ENCODE assay signal across 23 cellular contexts in the genomic region with DNA sequence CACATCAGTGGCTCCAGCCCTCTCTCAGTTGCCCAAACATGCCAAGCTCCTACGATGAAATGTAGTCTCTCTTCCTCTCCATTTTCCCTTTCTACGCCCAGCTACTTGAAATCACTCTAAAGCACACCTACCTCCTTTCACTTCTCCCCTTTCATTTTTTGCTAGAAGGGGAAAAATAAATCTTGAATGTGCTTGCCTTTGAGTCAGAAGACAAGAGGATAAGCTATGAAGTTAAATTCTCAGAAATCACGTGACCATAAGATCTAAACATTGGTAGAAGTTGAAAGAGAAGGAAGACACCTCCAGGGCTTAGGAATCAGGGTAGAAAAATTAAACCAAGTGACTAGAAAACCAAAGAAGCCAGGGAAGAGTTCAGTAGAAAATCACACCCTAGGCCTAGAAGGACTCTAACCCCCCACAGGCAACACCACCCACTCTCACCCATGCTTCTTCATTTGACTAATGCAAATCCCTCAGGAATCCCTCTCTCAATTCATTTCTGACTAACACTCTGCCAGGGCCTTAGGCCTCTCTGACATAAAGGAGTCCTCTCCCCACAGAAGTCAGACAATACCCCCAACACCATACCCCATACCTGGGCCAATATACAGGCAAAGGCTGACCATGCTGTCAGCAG.
DNase-seq lines count a peak whose midpoint lies in the region; ATAC-seq and TF ChIP-seq lines count a peak whose summit lies in the region.
"Had no signal": no experiment of that assay in that cellular context is flagged by ENCODE, and none has a peak within 500 bp of the region (broad histone marks: within the 10 kb centered on the region; RNA-seq: fewer than 3 reads in every experiment).

No MANE protein-coding gene starts in this region.

- H3K4me1 ChIP-seq in OCI-LY3 (ENCODE audit: low read length): peaks cover 10% of the 10 kb centered on the region
- no peaks in the 10 kb centered on the region for H3K4me1 ChIP-seq in foreskin keratinocyte
- H3K4me1 ChIP-seq: psoas muscle, vagina had no signal

- DNase-seq in activated CD4-positive, alpha-beta T cell treated with anti-CD3 and anti-CD28 coated beads, Interleukin-2, amount 10 ng/mL, durations not matched to agents 7 days and 5 days: no peak
- DNase-seq in activated CD4-positive, alpha-beta T cell treated with anti-CD3 and anti-CD28 coated beads for 4 hours: no peak
- DNase-seq in activated naive CD8-positive, alpha-beta T cell treated with anti-CD3 and anti-CD28 coated beads for 36 hours: no peak
- DNase-seq in progenitor cell of endocrine pancreas (ENCODE audit: low spot score, unreplicated experiment): no peak
- no peak for DNase-seq in HT-29 (ENCODE audit: low spot score)
- no peak for DNase-seq in nucleus accumbens (lab: John Stamatoyannopoulos, UW)
- no peak for DNase-seq in foreskin keratinocyte
- DNase-seq: brain microvascular endothelial cell, DMS 273 treated with DMSO at 0.1 percent for 48 hours, H7, NCI-H1694, NCI-H774, nephron progenitor cell, PC-9, psoas muscle, SIG-M5, substantia nigra had no signal

- H3K27me3 ChIP-seq in OCI-LY3 (ENCODE audit: low read depth, low read length) (no peaks in the 10 kb centered on the region), foreskin keratinocyte (no peaks in the 10 kb centered on the region)
- H3K27me3 ChIP-seq: brain microvascular endothelial cell, vagina had no signal

- no peaks in the 10 kb centered on the region for H3K27me3 Mint-ChIP-seq in activated CD4-positive, alpha-beta T cell treated with anti-CD3 and anti-CD28 coated beads, Interleukin-2, amount 10 ng/mL, durations not matched to agents 7 days and 5 days
- no peaks in the 10 kb centered on the region for H3K27me3 Mint-ChIP-seq in activated naive CD8-positive, alpha-beta T cell treated with anti-CD3 and anti-CD28 coated beads for 36 hours
- H3K27me3 Mint-ChIP-seq in progenitor cell of endocrine pancreas: no peaks in the 10 kb centered on the region

- no peak overlapping the region for H3K9ac ChIP-seq in OCI-LY3 (ENCODE audit: low read length)

- H2AFZ ChIP-seq in OCI-LY3 (ENCODE audit: low read depth, low read length): no peak overlapping the region
- H2AFZ ChIP-seq: PC-9 had no signal

- H3K4me3 Mint-ChIP-seq in activated CD4-positive, alpha-beta T cell treated with anti-CD3 and anti-CD28 coated beads, Interleukin-2, amount 10 ng/mL, durations not matched to agents 7 days and 5 days: peak overlapping the region; percentile 13
- peak overlapping the region; percentile 60 for H3K4me3 Mint-ChIP-seq in activated naive CD8-positive, alpha-beta T cell treated with anti-CD3 and anti-CD28 coated beads for 36 hours
- H3K4me3 Mint-ChIP-seq in progenitor cell of endocrine pancreas (ENCODE audit: low read depth): no peak overlapping the region
- H3K4me3 Mint-ChIP-seq: nephron progenitor cell had no signal

- peak overlapping the region; percentile 94 for H3K27ac Mint-ChIP-seq in activated CD4-positive, alpha-beta T cell treated with anti-CD3 and anti-CD28 coated beads, Interleukin-2, amount 10 ng/mL, durations not matched to agents 7 days and 5 days
- H3K27ac Mint-ChIP-seq in activated naive CD8-positive, alpha-beta T cell treated with anti-CD3 and anti-CD28 coated beads for 36 hours: peak overlapping the region; percentile 96
- peak overlapping the region; percentile 0 for H3K27ac Mint-ChIP-seq in progenitor cell of endocrine pancreas
- H3K27ac Mint-ChIP-seq: nephron progenitor cell had no signal

- H3K9me3 ChIP-seq in OCI-LY3 (ENCODE audit: insufficient read depth, low read length): no peaks in the 10 kb centered on the region
- H3K9me3 ChIP-seq: A549, psoas muscle, vagina had no signal

- peaks cover 68% of the 10 kb centered on the region for H3K4me1 Mint-ChIP-seq in activated CD4-positive, alpha-beta T cell treated with anti-CD3 and anti-CD28 coated beads, Interleukin-2, amount 10 ng/mL, durations not matched to agents 7 days and 5 days
- peaks cover 78% of the 10 kb centered on the region for H3K4me1 Mint-ChIP-seq in activated naive CD8-positive, alpha-beta T cell treated with anti-CD3 and anti-CD28 coated beads for 36 hours
- H3K4me1 Mint-ChIP-seq in progenitor cell of endocrine pancreas (ENCODE audit: low read depth): peaks cover 29% of the 10 kb centered on the region

- H3K4me2 ChIP-seq in OCI-LY3 (ENCODE audit: low read length): peak overlapping the region; percentile 29; the same call in 1 of the 2 replicates
- H3K4me2 ChIP-seq: A549, PC-9 had no signal

- H3K4me3 ChIP-seq in OCI-LY3 (ENCODE audit: low read length): no peak overlapping the region
- H3K4me3 ChIP-seq: A549, coronary artery, PC-9, psoas muscle, skin epidermis, vagina had no signal

- H4K20me1 ChIP-seq in OCI-LY3 (ENCODE audit: insufficient read depth, low read length): no peaks in the 10 kb centered on the region; the same call in 1 of the 2 replicates

- no peaks in the 10 kb centered on the region for H3K36me3 ChIP-seq in OCI-LY3 (replicated peaks; ENCODE audit: low read depth, low read length)
- H3K36me3 ChIP-seq: brain microvascular endothelial cell, vagina had no signal

- peaks cover 29% of the 10 kb centered on the region for H3K36me3 Mint-ChIP-seq in activated CD4-positive, alpha-beta T cell treated with anti-CD3 and anti-CD28 coated beads, Interleukin-2, amount 10 ng/mL, durations not matched to agents 7 days and 5 days (ENCODE audit: low read depth)
- peaks cover 29% of the 10 kb centered on the region for H3K36me3 Mint-ChIP-seq in activated naive CD8-positive, alpha-beta T cell treated with anti-CD3 and anti-CD28 coated beads for 36 hours
- H3K36me3 Mint-ChIP-seq in progenitor cell of endocrine pancreas (ENCODE audit: insufficient read depth): peaks cover 11% of the 10 kb centered on the region

- no peak for ATAC-seq in foreskin keratinocyte
- ATAC-seq: A549, psoas muscle had no signal

- no peak overlapping the region for H3K27ac ChIP-seq in OCI-LY3 (ENCODE audit: low read length)
- H3K27ac ChIP-seq in foreskin keratinocyte: no peak overlapping the region
- H3K27ac ChIP-seq: A549, brain microvascular endothelial cell, coronary artery, epithelial cell of prostate, PC-9, psoas muscle, skin epidermis, vagina had no signal

- CTCF ChIA-PET in activated CD4-positive, alpha-beta T cell treated with anti-CD3 and anti-CD28 coated beads, Interleukin-2, amount 10 ng/mL, durations not matched to agents 7 days and 5 days (lab: Charles Lee): interaction anchor here (0.8 to 1.7 kb wide), 6 partner anchors 10 to 165 kb away, joined by 3 to 4 read pairs (median 3); no protein-coding TSS in a partner anchor

- H3K79me2 ChIP-seq in OCI-LY3 (ENCODE audit: low read length): no peaks in the 10 kb centered on the region

- H3K9me3 Mint-ChIP-seq in activated CD4-positive, alpha-beta T cell treated with anti-CD3 and anti-CD28 coated beads, Interleukin-2, amount 10 ng/mL, durations not matched to agents 7 days and 5 days: peaks cover 3% of the 10 kb centered on the region
- H3K9me3 Mint-ChIP-seq in activated naive CD8-positive, alpha-beta T cell treated with anti-CD3 and anti-CD28 coated beads for 36 hours: peaks cover 18% of the 10 kb centered on the region
- peaks cover 7% of the 10 kb centered on the region for H3K9me3 Mint-ChIP-seq in progenitor cell of endocrine pancreas (ENCODE audit: low read depth)
- H3K9me3 Mint-ChIP-seq: nephron progenitor cell had no signal

- TF ChIP-seq CTCF in OCI-LY3 (IDR thresholded peaks at IDR 0.05; ENCODE audit: low read depth, low read length) (no peak), progenitor cell of endocrine pancreas (IDR thresholded peaks at IDR 0.05; ENCODE audit: unreplicated experiment) (no peak), foreskin keratinocyte (conservative IDR thresholded peaks at IDR 0.05) (no peak)

- POLR2A ChIA-PET in activated CD4-positive, alpha-beta T cell treated with anti-CD3 and anti-CD28 coated beads, Interleukin-2, amount 10 ng/mL, durations not matched to agents 7 days and 5 days (lab: Charles Lee): no interaction called here

Comparison
In these comparisons a context has a peak if more than half of its experiments do, and no peak if none do; other contexts are left out.
1. H3K27ac Mint-ChIP-seq: peak in every context shown above with its lines; median percentile 96 in activated naive CD8-positive, alpha-beta T cell treated with anti-CD3 and anti-CD28 coated beads for 36 hours; 94 in activated CD4-positive, alpha-beta T cell treated with anti-CD3 and anti-CD28 coated beads, Interleukin-2, amount 10 ng/mL, durations not matched to agents 7 days and 5 days; 0 in progenitor cell of endocrine pancreas.